1 cellular context compared by ENCODE assay signal in the genomic region with DNA sequence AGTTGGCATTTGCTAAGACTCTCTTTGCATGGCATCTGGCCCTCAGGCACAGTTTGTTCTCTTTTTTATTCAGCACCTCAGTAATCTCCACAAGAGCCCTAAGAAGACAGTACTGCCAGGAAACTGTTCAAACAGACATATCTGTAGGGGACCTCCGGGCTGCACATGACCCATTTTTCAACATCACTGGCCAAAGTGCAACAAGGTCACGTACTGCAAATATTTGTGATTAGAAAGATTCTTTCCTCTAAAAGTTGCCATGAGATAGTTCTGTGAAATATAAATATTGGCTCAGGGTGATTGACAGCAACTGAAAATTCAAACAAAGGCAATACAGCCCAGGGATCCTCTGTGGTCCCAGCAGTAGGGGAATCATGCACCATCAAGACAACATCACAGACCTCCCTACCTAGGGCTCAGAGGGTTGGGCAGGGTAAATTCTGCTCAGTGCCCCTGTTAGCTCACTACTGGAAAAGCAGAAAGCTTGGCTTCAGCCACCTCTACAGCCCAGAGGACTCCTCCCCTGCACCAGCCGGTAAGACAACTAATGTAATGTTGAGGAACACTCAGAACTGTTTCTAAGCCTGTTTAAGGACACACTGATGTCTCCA.
TF ChIP-seq lines count a peak whose summit lies in the region.

No MANE protein-coding gene starts in this region.

TF ChIP-seq in HepG2, 621 proteins besides CTCF, POLR2A, EP300 and RAD21 (continued from another document and continues in another):
- TF ChIP-seq, protein P1, sequence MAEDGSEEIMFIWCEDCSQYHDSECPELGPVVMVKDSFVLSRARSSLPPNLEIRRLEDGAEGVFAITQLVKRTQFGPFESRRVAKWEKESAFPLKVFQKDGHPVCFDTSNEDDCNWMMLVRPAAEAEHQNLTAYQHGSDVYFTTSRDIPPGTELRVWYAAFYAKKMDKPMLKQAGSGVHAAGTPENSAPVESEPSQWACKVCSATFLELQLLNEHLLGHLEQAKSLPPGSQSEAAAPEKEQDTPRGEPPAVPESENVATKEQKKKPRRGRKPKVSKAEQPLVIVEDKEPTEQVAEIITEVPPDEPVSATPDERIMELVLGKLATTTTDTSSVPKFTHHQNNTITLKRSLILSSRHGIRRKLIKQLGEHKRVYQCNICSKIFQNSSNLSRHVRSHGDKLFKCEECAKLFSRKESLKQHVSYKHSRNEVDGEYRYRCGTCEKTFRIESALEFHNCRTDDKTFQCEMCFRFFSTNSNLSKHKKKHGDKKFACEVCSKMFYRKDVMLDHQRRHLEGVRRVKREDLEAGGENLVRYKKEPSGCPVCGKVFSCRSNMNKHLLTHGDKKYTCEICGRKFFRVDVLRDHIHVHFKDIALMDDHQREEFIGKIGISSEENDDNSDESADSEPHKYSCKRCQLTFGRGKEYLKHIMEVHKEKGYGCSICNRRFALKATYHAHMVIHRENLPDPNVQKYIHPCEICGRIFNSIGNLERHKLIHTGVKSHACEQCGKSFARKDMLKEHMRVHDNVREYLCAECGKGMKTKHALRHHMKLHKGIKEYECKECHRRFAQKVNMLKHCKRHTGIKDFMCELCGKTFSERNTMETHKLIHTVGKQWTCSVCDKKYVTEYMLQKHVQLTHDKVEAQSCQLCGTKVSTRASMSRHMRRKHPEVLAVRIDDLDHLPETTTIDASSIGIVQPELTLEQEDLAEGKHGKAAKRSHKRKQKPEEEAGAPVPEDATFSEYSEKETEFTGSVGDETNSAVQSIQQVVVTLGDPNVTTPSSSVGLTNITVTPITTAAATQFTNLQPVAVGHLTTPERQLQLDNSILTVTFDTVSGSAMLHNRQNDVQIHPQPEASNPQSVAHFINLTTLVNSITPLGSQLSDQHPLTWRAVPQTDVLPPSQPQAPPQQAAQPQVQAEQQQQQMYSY (CRISPR knock-in tag; IDR thresholded peaks at IDR 0.05), result no peak
- TF ChIP-seq ZNF230 (CRISPR knock-in tag; IDR thresholded peaks at IDR 0.05), result 0 out of 2 replicates have a peak, but pooled peaks have one; percentile 72
- peak; percentile 65 for TF ChIP-seq TRIM24 (CRISPR knock-in tag; IDR thresholded peaks at IDR 0.05)
- no peak; the same call in none of the 2 replicates for TF ChIP-seq TOE1 (CRISPR knock-in tag; IDR thresholded peaks at IDR 0.05)
- TF ChIP-seq ZNF225 (CRISPR knock-in tag; IDR thresholded peaks at IDR 0.05), result no peak
- no peak for TF ChIP-seq ZNF780A (CRISPR knock-in tag; IDR thresholded peaks at IDR 0.05)
- TF ChIP-seq REST (IDR thresholded peaks at IDR 0.05; ENCODE audit: borderline replicate concordance in 1 of 2, low read depth in 1 of 2, low read length in 2 of 2), result peak in 1 of 2 experiments; percentile 85; a peak in 2 of 4 replicates
- TF ChIP-seq NCOA2 (CRISPR knock-in tag; IDR thresholded peaks at IDR 0.05), result peak; percentile 100
- TF ChIP-seq ZNF678 (CRISPR knock-in tag; IDR thresholded peaks at IDR 0.05), result no peak
- TF ChIP-seq, protein P2, sequence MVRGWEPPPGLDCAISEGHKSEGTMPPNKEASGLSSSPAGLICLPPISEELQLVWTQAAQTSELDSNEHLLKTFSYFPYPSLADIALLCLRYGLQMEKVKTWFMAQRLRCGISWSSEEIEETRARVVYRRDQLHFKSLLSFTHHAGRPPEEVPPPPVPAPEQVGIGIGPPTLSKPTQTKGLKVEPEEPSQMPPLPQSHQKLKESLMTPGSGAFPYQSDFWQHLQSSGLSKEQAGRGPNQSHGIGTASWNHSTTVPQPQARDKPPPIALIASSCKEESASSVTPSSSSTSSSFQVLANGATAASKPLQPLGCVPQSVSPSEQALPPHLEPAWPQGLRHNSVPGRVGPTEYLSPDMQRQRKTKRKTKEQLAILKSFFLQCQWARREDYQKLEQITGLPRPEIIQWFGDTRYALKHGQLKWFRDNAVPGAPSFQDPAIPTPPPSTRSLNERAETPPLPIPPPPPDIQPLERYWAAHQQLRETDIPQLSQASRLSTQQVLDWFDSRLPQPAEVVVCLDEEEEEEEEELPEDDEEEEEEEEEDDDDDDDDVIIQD (CRISPR knock-in tag; IDR thresholded peaks at IDR 0.05; ENCODE audit: low read depth), result peak; percentile 91; the same call in 1 of the 2 replicates
- TF ChIP-seq KAT7 (CRISPR knock-in tag; IDR thresholded peaks at IDR 0.05; ENCODE audit: borderline replicate concordance), result peak; percentile 91; the same call in 1 of the 2 replicates
- TF ChIP-seq ZBED4 (CRISPR knock-in tag; IDR thresholded peaks at IDR 0.05; ENCODE audit: borderline replicate concordance), result peak; percentile 78
- peak; percentile 77; the same call in 1 of the 2 replicates for TF ChIP-seq SNAPC5 (CRISPR knock-in tag; IDR thresholded peaks at IDR 0.05; ENCODE audit: borderline replicate concordance)
- TF ChIP-seq ZNF788 (CRISPR knock-in tag; IDR thresholded peaks at IDR 0.05; ENCODE audit: borderline replicate concordance), result peak; percentile 78; the same call in 1 of the 2 replicates
- TF ChIP-seq ZNF672 (CRISPR knock-in tag; IDR thresholded peaks at IDR 0.05), result no peak
- no peak for TF ChIP-seq ZNF124 (CRISPR knock-in tag; IDR thresholded peaks at IDR 0.05)
- TF ChIP-seq RNF2 (conservative IDR thresholded peaks at IDR 0.05; ENCODE audit: low read depth), result no peak
- TF ChIP-seq ZNF564 (CRISPR knock-in tag; IDR thresholded peaks at IDR 0.05), result 0 out of 2 replicates have a peak, but pooled peaks have one; percentile 43
- TF ChIP-seq, protein P3, sequence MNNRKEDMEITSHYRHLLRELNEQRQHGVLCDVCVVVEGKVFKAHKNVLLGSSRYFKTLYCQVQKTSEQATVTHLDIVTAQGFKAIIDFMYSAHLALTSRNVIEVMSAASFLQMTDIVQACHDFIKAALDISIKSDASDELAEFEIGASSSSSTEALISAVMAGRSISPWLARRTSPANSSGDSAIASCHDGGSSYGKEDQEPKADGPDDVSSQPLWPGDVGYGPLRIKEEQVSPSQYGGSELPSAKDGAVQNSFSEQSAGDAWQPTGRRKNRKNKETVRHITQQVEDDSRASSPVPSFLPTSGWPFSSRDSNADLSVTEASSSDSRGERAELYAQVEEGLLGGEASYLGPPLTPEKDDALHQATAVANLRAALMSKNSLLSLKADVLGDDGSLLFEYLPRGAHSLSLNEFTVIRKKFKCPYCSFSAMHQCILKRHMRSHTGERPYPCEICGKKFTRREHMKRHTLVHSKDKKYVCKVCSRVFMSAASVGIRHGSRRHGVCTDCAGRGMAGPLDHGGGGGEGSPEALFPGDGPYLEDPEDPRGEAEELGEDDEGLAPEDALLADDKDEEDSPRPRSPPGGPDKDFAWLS (CRISPR knock-in tag; IDR thresholded peaks at IDR 0.05; ENCODE audit: borderline replicate concordance), result no peak
- TF ChIP-seq GRHL1 (CRISPR knock-in tag; conservative IDR thresholded peaks at IDR 0.05), result no peak
- TF ChIP-seq ISL2 (CRISPR knock-in tag; IDR thresholded peaks at IDR 0.05), result peak; percentile 99
- peak; percentile 49 for TF ChIP-seq UBTF (CRISPR knock-in tag; IDR thresholded peaks at IDR 0.05)
- TF ChIP-seq GLMP (CRISPR knock-in tag; IDR thresholded peaks at IDR 0.05; ENCODE audit: borderline replicate concordance), result no peak
- no peak for TF ChIP-seq SCMH1 (CRISPR knock-in tag; IDR thresholded peaks at IDR 0.05; ENCODE audit: borderline replicate concordance)
- no peak for TF ChIP-seq ZNF329 (CRISPR knock-in tag; IDR thresholded peaks at IDR 0.05; ENCODE audit: low read depth)
- TF ChIP-seq ZNF3 (CRISPR knock-in tag; IDR thresholded peaks at IDR 0.05), result no peak
- no peak for TF ChIP-seq ZNF768 (CRISPR knock-in tag; IDR thresholded peaks at IDR 0.05)
- 0 out of 2 replicates have a peak, but pooled peaks have one; percentile 35 for TF ChIP-seq ZNF709 (CRISPR knock-in tag; IDR thresholded peaks at IDR 0.05)
- TF ChIP-seq ZBTB38 (CRISPR knock-in tag; IDR thresholded peaks at IDR 0.05), result 0 out of 2 replicates have a peak, but pooled peaks have one; percentile 64
- peak; percentile 64; the same call in 1 of the 2 replicates for TF ChIP-seq KMT2A (CRISPR knock-in tag; IDR thresholded peaks at IDR 0.05)
- peak; percentile 85 for TF ChIP-seq KAT8 (CRISPR knock-in tag; IDR thresholded peaks at IDR 0.05)
